ENCODE assay signal across 4 cellular contexts in the genomic region with DNA sequence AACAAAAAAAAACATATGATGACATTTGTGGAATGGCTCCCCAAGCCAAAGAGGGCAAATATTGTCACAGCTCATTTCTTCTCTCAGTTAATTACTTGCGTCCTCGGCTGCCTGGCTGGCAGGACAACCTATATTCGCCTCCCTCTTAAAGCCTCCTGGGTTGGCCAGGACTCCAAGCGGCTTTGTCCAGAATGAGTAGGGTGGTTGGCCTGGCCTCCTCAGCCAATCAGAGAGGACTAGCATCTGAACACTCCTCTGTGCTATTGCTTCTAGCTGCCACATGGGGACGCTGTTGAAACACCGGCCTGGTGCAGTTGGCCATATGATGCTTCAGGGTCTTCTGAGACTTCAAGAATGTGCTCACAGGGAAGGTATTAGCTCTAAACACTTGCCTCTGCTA. TPM values are rescaled to one million over a fixed set of nuclear protein-coding genes. Genes with fewer than 3 reads are reported as not detected.
"Had no signal": no experiment of that assay in that cellular context is flagged by ENCODE, and none has a peak within 500 bp of the region (broad histone marks: within the 10 kb centered on the region; RNA-seq: fewer than 3 reads in every experiment).

No MANE protein-coding gene starts in this region.

RNA-seq across cellular contexts. Expression of a gene that starts 4.7 kb away (rescaled TPM):
- total RNA-seq: LHCN-M2, M059J, MCF 10A, NCI-H460 had no signal
